ENCODE assay signal across 1 cellular context in the genomic region with DNA sequence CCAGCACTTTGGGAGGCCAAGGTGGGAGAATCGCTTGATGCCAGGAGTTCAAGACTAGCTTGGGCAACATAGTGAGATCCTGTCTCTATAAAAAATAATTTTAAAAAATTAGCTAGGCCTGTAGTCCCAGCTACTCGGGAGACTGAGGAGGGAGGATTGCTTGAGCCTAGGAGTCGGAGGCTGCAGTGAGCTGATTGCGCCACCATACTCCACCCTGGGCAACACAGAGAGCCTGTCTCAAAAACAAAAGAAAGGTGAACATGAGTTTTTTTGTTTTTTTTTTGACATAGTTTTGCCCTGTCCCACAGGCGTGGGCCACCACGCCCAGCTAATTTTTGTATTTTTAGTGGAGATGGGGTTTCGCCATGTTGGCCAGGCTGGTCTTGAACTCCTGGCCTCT.
TF ChIP-seq lines count a peak whose summit lies in the region.

No MANE protein-coding gene starts in this region.

TF ChIP-seq in K562, 482 proteins besides CTCF, POLR2A, EP300 and RAD21:
- TF ChIP-seq KLF6 (CRISPR knock-in tag; IDR thresholded peaks at IDR 0.05; ENCODE audit: borderline replicate concordance) (0 out of 2 replicates have a peak, but pooled peaks have one; percentile 0), E2F3 (CRISPR knock-in tag; IDR thresholded peaks at IDR 0.05) (0 out of 2 replicates have a peak, but pooled peaks have one; percentile 23), KDM5B (IDR thresholded peaks at IDR 0.05; ENCODE audit: insufficient replicate concordance, low read depth, low read length) (peak; percentile 27), ZNF699 (CRISPR knock-in tag; IDR thresholded peaks at IDR 0.05; ENCODE audit: insufficient replicate concordance) (peak; percentile 7), SIN3A (IDR thresholded peaks at IDR 0.05; ENCODE audit: borderline replicate concordance in 2 of 2, control insufficient read depth in 1 of 2, low read depth in 2 of 2, low read length in 2 of 2) (0 out of 4 replicates have a peak, but pooled peaks of 1 of the 2 experiments have one; percentile 20), HNRNPLL (IDR thresholded peaks at IDR 0.05; ENCODE audit: low read depth, low read length, poor library complexity, severe bottlenecking) (no peak), CEBPG (CRISPR knock-in tag; IDR thresholded peaks at IDR 0.05) (no peak; the same call in 1 of the 2 replicates), CEBPG (tag; conservative IDR thresholded peaks at IDR 0.05 in 1 of 2, IDR thresholded peaks at IDR 0.05 in 1 of 2) (peak; percentile 54 to 72), CEBPB (tag; IDR thresholded peaks at IDR 0.05) (peak; percentile 92)
- TF ChIP-seq, protein P1, sequence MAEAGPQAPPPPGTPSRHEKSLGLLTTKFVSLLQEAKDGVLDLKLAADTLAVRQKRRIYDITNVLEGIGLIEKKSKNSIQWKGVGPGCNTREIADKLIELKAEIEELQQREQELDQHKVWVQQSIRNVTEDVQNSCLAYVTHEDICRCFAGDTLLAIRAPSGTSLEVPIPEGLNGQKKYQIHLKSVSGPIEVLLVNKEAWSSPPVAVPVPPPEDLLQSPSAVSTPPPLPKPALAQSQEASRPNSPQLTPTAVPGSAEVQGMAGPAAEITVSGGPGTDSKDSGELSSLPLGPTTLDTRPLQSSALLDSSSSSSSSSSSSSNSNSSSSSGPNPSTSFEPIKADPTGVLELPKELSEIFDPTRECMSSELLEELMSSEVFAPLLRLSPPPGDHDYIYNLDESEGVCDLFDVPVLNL (CRISPR knock-in tag; IDR thresholded peaks at IDR 0.05; ENCODE audit: low read depth), result 0 out of 2 replicates have a peak, but pooled peaks have one; percentile 1
- TF ChIP-seq, protein P2, sequence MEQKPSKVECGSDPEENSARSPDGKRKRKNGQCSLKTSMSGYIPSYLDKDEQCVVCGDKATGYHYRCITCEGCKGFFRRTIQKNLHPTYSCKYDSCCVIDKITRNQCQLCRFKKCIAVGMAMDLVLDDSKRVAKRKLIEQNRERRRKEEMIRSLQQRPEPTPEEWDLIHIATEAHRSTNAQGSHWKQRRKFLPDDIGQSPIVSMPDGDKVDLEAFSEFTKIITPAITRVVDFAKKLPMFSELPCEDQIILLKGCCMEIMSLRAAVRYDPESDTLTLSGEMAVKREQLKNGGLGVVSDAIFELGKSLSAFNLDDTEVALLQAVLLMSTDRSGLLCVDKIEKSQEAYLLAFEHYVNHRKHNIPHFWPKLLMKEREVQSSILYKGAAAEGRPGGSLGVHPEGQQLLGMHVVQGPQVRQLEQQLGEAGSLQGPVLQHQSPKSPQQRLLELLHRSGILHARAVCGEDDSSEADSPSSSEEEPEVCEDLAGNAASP (IDR thresholded peaks at IDR 0.05), result no peak
- TF ChIP-seq, protein P3, sequence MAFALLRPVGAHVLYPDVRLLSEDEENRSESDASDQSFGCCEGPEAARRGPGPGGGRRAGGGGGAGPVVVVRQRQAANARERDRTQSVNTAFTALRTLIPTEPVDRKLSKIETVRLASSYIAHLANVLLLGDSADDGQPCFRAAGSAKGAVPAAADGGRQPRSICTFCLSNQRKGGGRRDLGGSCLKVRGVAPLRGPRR (CRISPR knock-in tag; IDR thresholded peaks at IDR 0.05), result no peak; the same call in 1 of the 2 replicates
- TF ChIP-seq, protein P4, sequence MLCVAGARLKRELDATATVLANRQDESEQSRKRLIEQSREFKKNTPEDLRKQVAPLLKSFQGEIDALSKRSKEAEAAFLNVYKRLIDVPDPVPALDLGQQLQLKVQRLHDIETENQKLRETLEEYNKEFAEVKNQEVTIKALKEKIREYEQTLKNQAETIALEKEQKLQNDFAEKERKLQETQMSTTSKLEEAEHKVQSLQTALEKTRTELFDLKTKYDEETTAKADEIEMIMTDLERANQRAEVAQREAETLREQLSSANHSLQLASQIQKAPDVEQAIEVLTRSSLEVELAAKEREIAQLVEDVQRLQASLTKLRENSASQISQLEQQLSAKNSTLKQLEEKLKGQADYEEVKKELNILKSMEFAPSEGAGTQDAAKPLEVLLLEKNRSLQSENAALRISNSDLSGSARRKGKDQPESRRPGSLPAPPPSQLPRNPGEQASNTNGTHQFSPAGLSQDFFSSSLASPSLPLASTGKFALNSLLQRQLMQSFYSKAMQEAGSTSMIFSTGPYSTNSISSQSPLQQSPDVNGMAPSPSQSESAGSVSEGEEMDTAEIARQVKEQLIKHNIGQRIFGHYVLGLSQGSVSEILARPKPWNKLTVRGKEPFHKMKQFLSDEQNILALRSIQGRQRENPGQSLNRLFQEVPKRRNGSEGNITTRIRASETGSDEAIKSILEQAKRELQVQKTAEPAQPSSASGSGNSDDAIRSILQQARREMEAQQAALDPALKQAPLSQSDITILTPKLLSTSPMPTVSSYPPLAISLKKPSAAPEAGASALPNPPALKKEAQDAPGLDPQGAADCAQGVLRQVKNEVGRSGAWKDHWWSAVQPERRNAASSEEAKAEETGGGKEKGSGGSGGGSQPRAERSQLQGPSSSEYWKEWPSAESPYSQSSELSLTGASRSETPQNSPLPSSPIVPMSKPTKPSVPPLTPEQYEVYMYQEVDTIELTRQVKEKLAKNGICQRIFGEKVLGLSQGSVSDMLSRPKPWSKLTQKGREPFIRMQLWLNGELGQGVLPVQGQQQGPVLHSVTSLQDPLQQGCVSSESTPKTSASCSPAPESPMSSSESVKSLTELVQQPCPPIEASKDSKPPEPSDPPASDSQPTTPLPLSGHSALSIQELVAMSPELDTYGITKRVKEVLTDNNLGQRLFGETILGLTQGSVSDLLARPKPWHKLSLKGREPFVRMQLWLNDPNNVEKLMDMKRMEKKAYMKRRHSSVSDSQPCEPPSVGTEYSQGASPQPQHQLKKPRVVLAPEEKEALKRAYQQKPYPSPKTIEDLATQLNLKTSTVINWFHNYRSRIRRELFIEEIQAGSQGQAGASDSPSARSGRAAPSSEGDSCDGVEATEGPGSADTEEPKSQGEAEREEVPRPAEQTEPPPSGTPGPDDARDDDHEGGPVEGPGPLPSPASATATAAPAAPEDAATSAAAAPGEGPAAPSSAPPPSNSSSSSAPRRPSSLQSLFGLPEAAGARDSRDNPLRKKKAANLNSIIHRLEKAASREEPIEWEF (CRISPR knock-in tag; IDR thresholded peaks at IDR 0.05), result 0 out of 2 replicates have a peak, but pooled peaks have one; percentile 15
